Comparison of ENCODE assay signal across 2 cellular contexts in the genomic region with DNA sequence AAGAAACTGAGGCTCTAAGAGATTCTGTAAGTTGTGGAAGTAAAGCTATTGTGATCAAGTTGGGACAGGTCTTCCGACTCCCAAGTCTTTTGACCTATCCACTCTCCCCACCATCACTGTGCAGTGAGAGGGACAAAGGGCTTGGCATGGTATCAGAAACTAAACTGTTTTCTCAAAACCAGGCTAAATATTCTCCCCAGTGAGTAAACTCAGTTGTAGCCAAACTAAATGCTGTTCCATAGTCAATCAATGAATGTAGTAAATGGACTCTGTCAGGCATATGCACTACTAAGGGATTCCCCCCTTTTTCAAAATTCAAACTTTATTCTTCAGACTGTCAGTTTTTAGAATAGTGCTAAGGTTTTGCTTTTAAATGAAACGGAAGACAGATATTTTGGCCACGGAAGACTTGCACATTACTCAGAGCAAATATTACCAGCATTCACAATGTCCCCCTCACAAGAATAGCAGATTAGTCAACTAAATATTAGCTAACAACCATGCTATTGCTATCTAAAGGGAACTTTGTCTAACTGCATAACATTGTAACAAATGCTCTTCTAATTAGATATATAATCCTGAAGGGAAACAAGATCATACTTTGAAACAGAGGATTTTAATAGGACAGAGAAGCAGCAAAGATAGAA.
TF ChIP-seq lines count a peak whose summit lies in the region.

No MANE protein-coding gene starts in this region.

TF ChIP-seq in liver, 16 proteins besides CTCF, POLR2A, EP300 and RAD21 (continued from another document):
- TF ChIP-seq, protein P1, sequence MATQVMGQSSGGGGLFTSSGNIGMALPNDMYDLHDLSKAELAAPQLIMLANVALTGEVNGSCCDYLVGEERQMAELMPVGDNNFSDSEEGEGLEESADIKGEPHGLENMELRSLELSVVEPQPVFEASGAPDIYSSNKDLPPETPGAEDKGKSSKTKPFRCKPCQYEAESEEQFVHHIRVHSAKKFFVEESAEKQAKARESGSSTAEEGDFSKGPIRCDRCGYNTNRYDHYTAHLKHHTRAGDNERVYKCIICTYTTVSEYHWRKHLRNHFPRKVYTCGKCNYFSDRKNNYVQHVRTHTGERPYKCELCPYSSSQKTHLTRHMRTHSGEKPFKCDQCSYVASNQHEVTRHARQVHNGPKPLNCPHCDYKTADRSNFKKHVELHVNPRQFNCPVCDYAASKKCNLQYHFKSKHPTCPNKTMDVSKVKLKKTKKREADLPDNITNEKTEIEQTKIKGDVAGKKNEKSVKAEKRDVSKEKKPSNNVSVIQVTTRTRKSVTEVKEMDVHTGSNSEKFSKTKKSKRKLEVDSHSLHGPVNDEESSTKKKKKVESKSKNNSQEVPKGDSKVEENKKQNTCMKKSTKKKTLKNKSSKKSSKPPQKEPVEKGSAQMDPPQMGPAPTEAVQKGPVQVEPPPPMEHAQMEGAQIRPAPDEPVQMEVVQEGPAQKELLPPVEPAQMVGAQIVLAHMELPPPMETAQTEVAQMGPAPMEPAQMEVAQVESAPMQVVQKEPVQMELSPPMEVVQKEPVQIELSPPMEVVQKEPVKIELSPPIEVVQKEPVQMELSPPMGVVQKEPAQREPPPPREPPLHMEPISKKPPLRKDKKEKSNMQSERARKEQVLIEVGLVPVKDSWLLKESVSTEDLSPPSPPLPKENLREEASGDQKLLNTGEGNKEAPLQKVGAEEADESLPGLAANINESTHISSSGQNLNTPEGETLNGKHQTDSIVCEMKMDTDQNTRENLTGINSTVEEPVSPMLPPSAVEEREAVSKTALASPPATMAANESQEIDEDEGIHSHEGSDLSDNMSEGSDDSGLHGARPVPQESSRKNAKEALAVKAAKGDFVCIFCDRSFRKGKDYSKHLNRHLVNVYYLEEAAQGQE (IDR thresholded peaks at IDR 0.05), result no peak
- TF ChIP-seq, protein P2, sequence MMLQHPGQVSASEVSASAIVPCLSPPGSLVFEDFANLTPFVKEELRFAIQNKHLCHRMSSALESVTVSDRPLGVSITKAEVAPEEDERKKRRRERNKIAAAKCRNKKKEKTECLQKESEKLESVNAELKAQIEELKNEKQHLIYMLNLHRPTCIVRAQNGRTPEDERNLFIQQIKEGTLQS (IDR thresholded peaks at IDR 0.05), result no peak
- TF ChIP-seq GABPA (IDR thresholded peaks at IDR 0.05 in 1 of 2, conservative IDR thresholded peaks at IDR 0.05 in 1 of 2) (no peak), HNF4A (conservative IDR thresholded peaks at IDR 0.05) (peak; percentile 28 to 65), JUND (IDR thresholded peaks at IDR 0.05) (peak in 1 of 2 donors; percentile 35), SP1 (IDR thresholded peaks at IDR 0.05) (no peak)
- TF ChIP-seq, protein P3, sequence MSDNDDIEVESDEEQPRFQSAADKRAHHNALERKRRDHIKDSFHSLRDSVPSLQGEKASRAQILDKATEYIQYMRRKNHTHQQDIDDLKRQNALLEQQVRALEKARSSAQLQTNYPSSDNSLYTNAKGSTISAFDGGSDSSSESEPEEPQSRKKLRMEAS (IDR thresholded peaks at IDR 0.05), result no peak

TF ChIP-seq in SK-N-SH treated with all-trans-retinoic acid at 6 μM for 48 hours, 23 proteins besides CTCF, POLR2A, EP300 and RAD21 (continued from another document):
- TF ChIP-seq, protein P4, sequence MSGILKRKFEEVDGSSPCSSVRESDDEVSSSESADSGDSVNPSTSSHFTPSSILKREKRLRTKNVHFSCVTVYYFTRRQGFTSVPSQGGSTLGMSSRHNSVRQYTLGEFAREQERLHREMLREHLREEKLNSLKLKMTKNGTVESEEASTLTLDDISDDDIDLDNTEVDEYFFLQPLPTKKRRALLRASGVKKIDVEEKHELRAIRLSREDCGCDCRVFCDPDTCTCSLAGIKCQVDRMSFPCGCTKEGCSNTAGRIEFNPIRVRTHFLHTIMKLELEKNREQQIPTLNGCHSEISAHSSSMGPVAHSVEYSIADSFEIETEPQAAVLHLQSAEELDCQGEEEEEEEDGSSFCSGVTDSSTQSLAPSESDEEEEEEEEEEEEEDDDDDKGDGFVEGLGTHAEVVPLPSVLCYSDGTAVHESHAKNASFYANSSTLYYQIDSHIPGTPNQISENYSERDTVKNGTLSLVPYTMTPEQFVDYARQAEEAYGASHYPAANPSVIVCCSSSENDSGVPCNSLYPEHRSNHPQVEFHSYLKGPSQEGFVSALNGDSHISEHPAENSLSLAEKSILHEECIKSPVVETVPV (CRISPR knock-in tag; IDR thresholded peaks at IDR 0.05), result no peak
- TF ChIP-seq TOX (CRISPR knock-in tag; IDR thresholded peaks at IDR 0.05; ENCODE audit: borderline replicate concordance), result no peak
- TF ChIP-seq, protein P5, sequence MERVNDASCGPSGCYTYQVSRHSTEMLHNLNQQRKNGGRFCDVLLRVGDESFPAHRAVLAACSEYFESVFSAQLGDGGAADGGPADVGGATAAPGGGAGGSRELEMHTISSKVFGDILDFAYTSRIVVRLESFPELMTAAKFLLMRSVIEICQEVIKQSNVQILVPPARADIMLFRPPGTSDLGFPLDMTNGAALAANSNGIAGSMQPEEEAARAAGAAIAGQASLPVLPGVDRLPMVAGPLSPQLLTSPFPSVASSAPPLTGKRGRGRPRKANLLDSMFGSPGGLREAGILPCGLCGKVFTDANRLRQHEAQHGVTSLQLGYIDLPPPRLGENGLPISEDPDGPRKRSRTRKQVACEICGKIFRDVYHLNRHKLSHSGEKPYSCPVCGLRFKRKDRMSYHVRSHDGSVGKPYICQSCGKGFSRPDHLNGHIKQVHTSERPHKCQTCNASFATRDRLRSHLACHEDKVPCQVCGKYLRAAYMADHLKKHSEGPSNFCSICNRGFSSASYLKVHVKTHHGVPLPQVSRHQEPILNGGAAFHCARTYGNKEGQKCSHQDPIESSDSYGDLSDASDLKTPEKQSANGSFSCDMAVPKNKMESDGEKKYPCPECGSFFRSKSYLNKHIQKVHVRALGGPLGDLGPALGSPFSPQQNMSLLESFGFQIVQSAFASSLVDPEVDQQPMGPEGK (CRISPR knock-in tag; IDR thresholded peaks at IDR 0.05; ENCODE audit: borderline replicate concordance), result no peak
- TF ChIP-seq GLIS3 (CRISPR knock-in tag; IDR thresholded peaks at IDR 0.05), result no peak
- no peak for TF ChIP-seq TCF4 (CRISPR knock-in tag; IDR thresholded peaks at IDR 0.05; ENCODE audit: borderline replicate concordance)
